ENCODE assay signal across 1 cellular context in genomic region chr10:44862917-44863316, GRCh38.
TF ChIP-seq lines count a peak whose summit lies in the region.

No MANE protein-coding gene starts in this region.

TF ChIP-seq in GM23338, 12 proteins besides CTCF, POLR2A, EP300 and RAD21 (continued from another document):
- no peak for TF ChIP-seq REST (IDR thresholded peaks at IDR 0.05; ENCODE audit: unreplicated experiment)
- TF ChIP-seq EZH2 (IDR thresholded peaks at IDR 0.05; ENCODE audit: low read depth, unreplicated experiment), result no peak
